ENCODE assay signal across 25 cellular contexts in the genomic region with DNA sequence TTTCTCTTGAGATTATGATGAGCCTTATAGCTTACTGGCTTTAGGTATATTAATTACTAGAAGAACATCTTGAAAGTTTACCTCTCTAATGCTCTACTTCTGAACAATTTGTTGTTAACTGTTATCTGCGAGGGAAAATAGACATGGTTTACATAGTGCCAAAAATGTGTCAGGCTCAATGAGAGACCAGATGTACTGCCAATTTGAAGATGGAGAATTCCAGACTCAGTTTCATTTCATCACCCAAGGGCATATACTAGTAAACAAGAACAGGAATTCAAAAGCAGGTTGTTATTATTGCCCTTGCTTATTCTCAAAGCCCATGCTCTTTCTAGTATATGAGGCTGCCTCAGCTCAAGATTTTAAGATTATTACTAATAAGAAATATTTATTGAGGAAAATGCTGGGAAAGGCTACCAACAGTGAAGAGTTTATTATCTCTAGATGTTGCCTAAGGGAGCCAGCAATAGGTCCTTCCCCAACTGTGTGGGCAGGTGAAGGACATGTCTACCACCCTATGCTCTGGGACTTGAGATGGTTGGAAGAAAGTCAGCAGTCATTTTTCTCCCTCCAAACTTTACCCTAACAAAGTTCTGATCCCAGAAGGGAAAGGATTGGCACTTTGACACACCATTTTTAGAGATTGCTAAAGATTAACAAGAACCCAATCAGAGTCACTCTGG.
"Had no signal": no experiment of that assay in that cellular context is flagged by ENCODE, and none has a peak within 500 bp of the region (broad histone marks: within the 10 kb centered on the region; RNA-seq: fewer than 3 reads in every experiment).

No MANE protein-coding gene starts in this region.

- H3K27ac ChIP-seq: neutrophil, pancreas, prostate gland, sigmoid colon, stomach, thoracic aorta, thyroid gland, tibial nerve, upper lobe of left lung, vagina had no signal

- H3K4me3 ChIP-seq: pancreas, prostate gland, right lobe of liver, sigmoid colon, stomach, thoracic aorta, thyroid gland, tibial nerve, upper lobe of left lung, vagina had no signal

- FAIRE-seq: pancreas, small intestine had no signal

- H3K9me3 ChIP-seq: neutrophil, pancreas, prostate gland, right lobe of liver, sigmoid colon, thoracic aorta, thyroid gland, tibial nerve, upper lobe of left lung, vagina had no signal

- H3K4me1 ChIP-seq: pancreas, prostate gland, sigmoid colon, stomach, thyroid gland, tibial nerve, upper lobe of left lung, vagina had no signal

- H3K27me3 ChIP-seq: neutrophil, pancreas, right lobe of liver, sigmoid colon, stomach, thyroid gland, tibial nerve, upper lobe of left lung, vagina had no signal

- ATAC-seq: natural killer cell treated with Interleukin-12 subunit alpha and Interleukin-12 subunit beta and Interleukin-15 and Interleukin-18, amount 100 ng/mL, for 72 hours; pancreas; stimulated activated effector memory CD8-positive, alpha-beta T cell treated with anti-CD3 and anti-CD28 coated beads, Interleukin-12 subunit alpha, Interleukin-12 subunit beta, amount 100 ng/mL, for 72 hours; stimulated activated naive B cell treated with anti-CD40 and anti-IgM and Interleukin-4, amounts not matched to agents 10 μg/mL and 1 μg/mL and 100 μg/mL, for 72 hours had no signal

- DNase-seq: nephron progenitor cell; nucleus accumbens; pancreas; retina; right cardiac atrium; right lobe of liver; sigmoid colon; small intestine; stimulated activated CD4-positive, alpha-beta T cell treated with anti-CD3 and anti-CD28 coated beads, Interleukin-15, amount 100 ng/mL, for 24 hours; stimulated activated CD4-positive, alpha-beta T cell treated with anti-CD3 and anti-CD28 coated beads, Interleukin-2, amount 100 ng/mL, for 24 hours; stimulated activated CD4-positive, alpha-beta T cell treated with anti-CD3 and anti-CD28 coated beads, Interleukin-2, amount 100 ng/mL, for 48 hours; stimulated activated CD4-positive, alpha-beta T cell treated with anti-CD3 and anti-CD28 coated beads, Interleukin-4, amount 100 ng/mL, for 24 hours; stimulated activated naive B cell treated with anti-CD40 and anti-IgM and Interleukin-4, amounts not matched to agents 10 μg/mL and 1 μg/mL and 100 μg/mL, for 72 hours; stimulated activated naive CD4-positive, alpha-beta T cell treated with Interleukin-2 at 50 U/mL for 16 hours; stomach; thyroid gland; trophoblast cell; upper lobe of left lung had no signal

- H3K36me3 ChIP-seq: neutrophil, pancreas, prostate gland, right lobe of liver, sigmoid colon, stomach, thoracic aorta, thyroid gland, tibial nerve, upper lobe of left lung, vagina had no signal
